Comparison of ENCODE assay signal across 2 cellular contexts in the genomic region with DNA sequence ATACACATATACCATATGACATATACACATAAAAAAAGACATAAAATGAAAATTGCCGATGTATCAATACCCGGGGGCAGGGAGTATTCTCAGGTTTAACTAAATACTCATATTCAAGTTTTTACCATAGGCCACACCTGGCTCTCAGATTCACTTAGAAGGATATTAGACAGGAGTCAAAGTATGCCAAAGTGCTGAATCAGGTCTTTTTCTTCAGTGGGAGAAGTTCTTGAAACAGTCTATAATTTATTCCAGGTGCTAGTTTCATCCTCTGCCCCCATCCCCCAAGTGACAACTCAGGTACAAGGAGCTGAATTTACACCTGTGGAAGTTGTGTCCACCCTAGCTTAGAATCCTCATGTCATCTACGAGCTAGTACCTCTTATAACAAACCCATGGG.
TF ChIP-seq lines count a peak whose summit lies in the region.

No MANE protein-coding gene starts in this region.

TF ChIP-seq in HepG2, 621 proteins besides CTCF, POLR2A, EP300 and RAD21 (continues in another document):
- TF ChIP-seq ZNF644 (CRISPR knock-in tag; IDR thresholded peaks at IDR 0.05; ENCODE audit: low read depth) (no peak), PAX8 (CRISPR knock-in tag; IDR thresholded peaks at IDR 0.05; ENCODE audit: borderline replicate concordance) (no peak), TCF12 (IDR thresholded peaks at IDR 0.05) (no peak), TCF12 (CRISPR knock-in tag; IDR thresholded peaks at IDR 0.05) (no peak), STAT5B (CRISPR knock-in tag; IDR thresholded peaks at IDR 0.05) (no peak), SP4 (CRISPR knock-in tag; IDR thresholded peaks at IDR 0.05) (no peak), MAFK (conservative IDR thresholded peaks at IDR 0.05 in 1 of 2, IDR thresholded peaks at IDR 0.05 in 1 of 2; ENCODE audit: low read length in 2 of 2) (peak; percentile 87 to 94), SMAD1 (CRISPR knock-in tag; IDR thresholded peaks at IDR 0.05; ENCODE audit: borderline replicate concordance, low read depth) (no peak)
- TF ChIP-seq, protein P1, sequence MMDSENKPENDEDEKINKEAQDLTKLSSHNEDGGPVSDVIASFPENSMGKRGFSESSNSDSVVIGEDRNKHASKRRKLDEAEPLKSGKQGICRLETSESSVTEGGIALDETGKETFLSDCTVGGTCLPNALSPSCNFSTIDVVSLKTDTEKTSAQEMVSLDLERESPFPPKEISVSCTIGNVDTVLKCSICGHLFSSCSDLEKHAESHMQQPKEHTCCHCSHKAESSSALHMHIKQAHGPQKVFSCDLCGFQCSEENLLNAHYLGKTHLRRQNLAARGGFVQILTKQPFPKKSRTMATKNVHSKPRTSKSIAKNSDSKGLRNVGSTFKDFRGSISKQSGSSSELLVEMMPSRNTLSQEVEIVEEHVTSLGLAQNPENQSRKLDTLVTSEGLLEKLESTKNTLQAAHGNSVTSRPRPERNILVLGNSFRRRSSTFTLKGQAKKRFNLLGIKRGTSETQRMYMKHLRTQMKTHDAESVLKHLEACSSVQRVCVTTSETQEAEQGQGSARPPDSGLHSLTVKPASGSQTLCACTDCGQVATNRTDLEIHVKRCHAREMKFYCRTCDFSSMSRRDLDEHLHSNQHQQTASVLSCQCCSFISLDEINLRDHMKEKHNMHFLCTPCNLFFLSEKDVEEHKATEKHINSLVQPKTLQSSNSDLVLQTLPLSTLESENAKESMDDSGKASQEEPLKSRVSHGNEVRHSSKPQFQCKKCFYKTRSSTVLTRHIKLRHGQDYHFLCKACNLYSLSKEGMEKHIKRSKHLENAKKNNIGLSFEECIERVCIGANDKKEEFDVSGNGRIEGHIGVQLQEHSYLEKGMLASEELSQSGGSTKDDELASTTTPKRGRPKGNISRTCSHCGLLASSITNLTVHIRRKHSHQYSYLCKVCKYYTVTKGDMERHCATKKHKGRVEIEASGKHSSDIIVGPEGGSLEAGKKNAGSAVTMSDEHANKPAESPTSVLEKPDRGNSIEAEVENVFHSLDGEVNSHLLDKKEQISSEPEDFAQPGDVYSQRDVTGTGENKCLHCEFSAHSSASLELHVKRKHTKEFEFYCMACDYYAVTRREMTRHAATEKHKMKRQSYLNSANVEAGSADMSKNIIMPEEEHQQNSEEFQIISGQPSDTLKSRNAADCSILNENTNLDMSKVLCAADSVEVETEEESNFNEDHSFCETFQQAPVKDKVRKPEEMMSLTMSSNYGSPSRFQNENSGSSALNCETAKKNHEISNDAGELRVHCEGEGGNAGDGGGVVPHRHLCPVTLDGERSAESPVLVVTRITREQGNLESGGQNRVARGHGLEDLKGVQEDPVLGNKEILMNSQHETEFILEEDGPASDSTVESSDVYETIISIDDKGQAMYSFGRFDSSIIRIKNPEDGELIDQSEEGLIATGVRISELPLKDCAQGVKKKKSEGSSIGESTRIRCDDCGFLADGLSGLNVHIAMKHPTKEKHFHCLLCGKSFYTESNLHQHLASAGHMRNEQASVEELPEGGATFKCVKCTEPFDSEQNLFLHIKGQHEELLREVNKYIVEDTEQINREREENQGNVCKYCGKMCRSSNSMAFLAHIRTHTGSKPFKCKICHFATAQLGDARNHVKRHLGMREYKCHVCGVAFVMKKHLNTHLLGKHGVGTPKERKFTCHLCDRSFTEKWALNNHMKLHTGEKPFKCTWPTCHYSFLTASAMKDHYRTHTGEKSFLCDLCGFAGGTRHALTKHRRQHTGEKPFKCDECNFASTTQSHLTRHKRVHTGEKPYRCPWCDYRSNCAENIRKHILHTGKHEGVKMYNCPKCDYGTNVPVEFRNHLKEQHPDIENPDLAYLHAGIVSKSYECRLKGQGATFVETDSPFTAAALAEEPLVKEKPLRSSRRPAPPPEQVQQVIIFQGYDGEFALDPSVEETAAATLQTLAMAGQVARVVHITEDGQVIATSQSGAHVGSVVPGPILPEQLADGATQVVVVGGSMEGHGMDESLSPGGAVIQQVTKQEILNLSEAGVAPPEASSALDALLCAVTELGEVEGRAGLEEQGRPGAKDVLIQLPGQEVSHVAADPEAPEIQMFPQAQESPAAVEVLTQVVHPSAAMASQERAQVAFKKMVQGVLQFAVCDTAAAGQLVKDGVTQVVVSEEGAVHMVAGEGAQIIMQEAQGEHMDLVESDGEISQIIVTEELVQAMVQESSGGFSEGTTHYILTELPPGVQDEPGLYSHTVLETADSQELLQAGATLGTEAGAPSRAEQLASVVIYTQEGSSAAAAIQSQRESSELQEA (CRISPR knock-in tag; IDR thresholded peaks at IDR 0.05; ENCODE audit: not compliant biosample characterization), result no peak
- TF ChIP-seq, protein P2, sequence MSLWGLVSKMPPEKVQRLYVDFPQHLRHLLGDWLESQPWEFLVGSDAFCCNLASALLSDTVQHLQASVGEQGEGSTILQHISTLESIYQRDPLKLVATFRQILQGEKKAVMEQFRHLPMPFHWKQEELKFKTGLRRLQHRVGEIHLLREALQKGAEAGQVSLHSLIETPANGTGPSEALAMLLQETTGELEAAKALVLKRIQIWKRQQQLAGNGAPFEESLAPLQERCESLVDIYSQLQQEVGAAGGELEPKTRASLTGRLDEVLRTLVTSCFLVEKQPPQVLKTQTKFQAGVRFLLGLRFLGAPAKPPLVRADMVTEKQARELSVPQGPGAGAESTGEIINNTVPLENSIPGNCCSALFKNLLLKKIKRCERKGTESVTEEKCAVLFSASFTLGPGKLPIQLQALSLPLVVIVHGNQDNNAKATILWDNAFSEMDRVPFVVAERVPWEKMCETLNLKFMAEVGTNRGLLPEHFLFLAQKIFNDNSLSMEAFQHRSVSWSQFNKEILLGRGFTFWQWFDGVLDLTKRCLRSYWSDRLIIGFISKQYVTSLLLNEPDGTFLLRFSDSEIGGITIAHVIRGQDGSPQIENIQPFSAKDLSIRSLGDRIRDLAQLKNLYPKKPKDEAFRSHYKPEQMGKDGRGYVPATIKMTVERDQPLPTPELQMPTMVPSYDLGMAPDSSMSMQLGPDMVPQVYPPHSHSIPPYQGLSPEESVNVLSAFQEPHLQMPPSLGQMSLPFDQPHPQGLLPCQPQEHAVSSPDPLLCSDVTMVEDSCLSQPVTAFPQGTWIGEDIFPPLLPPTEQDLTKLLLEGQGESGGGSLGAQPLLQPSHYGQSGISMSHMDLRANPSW (CRISPR knock-in tag; IDR thresholded peaks at IDR 0.05; ENCODE audit: borderline replicate concordance), result no peak
- TF ChIP-seq, protein P3, sequence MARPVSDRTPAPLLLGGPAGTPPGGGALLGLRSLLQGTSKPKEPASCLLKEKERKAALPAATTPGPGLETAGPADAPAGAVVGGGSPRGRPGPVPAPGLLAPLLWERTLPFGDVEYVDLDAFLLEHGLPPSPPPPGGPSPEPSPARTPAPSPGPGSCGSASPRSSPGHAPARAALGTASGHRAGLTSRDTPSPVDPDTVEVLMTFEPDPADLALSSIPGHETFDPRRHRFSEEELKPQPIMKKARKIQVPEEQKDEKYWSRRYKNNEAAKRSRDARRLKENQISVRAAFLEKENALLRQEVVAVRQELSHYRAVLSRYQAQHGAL (CRISPR knock-in tag; IDR thresholded peaks at IDR 0.05; ENCODE audit: not compliant biosample characterization), result no peak

TF ChIP-seq in K562, 482 proteins besides CTCF, POLR2A, EP300 and RAD21:
- TF ChIP-seq SMARCA5 (IDR thresholded peaks at IDR 0.05), result no peak
- TF ChIP-seq, protein P4, sequence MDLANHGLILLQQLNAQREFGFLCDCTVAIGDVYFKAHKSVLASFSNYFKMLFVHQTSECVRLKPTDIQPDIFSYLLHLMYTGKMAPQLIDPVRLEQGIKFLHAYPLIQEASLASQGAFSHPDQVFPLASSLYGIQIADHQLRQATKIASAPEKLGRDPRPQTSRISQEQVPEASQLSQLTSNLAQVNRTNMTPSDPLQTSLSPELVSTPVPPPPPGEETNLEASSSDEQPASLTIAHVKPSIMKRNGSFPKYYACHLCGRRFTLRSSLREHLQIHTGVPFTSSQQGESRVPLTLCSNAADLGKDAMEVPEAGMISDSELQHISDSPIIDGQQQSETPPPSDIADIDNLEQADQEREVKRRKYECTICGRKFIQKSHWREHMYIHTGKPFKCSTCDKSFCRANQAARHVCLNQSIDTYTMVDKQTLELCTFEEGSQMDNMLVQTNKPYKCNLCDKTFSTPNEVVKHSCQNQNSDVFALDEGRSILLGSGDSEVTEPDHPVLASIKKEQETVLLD (IDR thresholded peaks at IDR 0.05), result no peak
- peak; percentile 84 for TF ChIP-seq MAFF (IDR thresholded peaks at IDR 0.05; ENCODE audit: low read length)
- TF ChIP-seq, protein P5, sequence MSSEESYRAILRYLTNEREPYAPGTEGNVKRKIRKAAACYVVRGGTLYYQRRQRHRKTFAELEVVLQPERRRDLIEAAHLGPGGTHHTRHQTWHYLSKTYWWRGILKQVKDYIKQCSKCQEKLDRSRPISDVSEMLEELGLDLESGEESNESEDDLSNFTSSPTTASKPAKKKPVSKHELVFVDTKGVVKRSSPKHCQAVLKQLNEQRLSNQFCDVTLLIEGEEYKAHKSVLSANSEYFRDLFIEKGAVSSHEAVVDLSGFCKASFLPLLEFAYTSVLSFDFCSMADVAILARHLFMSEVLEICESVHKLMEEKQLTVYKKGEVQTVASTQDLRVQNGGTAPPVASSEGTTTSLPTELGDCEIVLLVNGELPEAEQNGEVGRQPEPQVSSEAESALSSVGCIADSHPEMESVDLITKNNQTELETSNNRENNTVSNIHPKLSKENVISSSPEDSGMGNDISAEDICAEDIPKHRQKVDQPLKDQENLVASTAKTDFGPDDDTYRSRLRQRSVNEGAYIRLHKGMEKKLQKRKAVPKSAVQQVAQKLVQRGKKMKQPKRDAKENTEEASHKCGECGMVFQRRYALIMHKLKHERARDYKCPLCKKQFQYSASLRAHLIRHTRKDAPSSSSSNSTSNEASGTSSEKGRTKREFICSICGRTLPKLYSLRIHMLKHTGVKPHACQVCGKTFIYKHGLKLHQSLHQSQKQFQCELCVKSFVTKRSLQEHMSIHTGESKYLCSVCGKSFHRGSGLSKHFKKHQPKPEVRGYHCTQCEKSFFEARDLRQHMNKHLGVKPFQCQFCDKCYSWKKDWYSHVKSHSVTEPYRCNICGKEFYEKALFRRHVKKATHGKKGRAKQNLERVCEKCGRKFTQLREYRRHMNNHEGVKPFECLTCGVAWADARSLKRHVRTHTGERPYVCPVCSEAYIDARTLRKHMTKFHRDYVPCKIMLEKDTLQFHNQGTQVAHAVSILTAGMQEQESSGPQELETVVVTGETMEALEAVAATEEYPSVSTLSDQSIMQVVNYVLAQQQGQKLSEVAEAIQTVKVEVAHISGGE (CRISPR knock-in tag; IDR thresholded peaks at IDR 0.05), result no peak
- peak; percentile 90 for TF ChIP-seq ZNF316 (IDR thresholded peaks at IDR 0.05)
- peak; percentile 85 for TF ChIP-seq MAFG (tag; conservative IDR thresholded peaks at IDR 0.05)
- TF ChIP-seq C11orf30 (IDR thresholded peaks at IDR 0.05; ENCODE audit: low read depth), result peak; percentile 86
- TF ChIP-seq MAFK (IDR thresholded peaks at IDR 0.05; ENCODE audit: low read length), result peak; percentile 87
TF ChIP-seq in K562: peak in this region for 5.
